9 cellular contexts compared by ENCODE assay signal in genomic region chr19:677201-677600, GRCh38. TPM values are rescaled to one million over a fixed set of nuclear protein-coding genes. Genes with fewer than 3 reads are reported as not detected.
DNase-seq lines count a peak whose midpoint lies in the region; ATAC-seq and TF ChIP-seq lines count a peak whose summit lies in the region.
"Had no signal": no experiment of that assay in that cellular context is flagged by ENCODE, and none has a peak within 500 bp of the region (broad histone marks: within the 10 kb centered on the region; RNA-seq: fewer than 3 reads in every experiment).

No MANE protein-coding gene starts in this region.

- ATAC-seq in body of pancreas: peak; percentile 17
- ATAC-seq in GM18861 (IDR thresholded peaks at IDR 0.05; ENCODE audit: unreplicated experiment): no peak
- no peak for ATAC-seq in GM18867 (IDR thresholded peaks at IDR 0.05; ENCODE audit: unreplicated experiment)
- ATAC-seq: activated T-helper 17 cell treated with anti-CD3 and anti-CD28 coated beads, Interleukin-2, amount 50 U/mL, for 72 hours had no signal

- no peaks in the 10 kb centered on the region for H3K9me3 ChIP-seq in body of pancreas
- H3K9me3 ChIP-seq in tibial nerve: no peaks in the 10 kb centered on the region

- TF ChIP-seq CTCF in body of pancreas (IDR thresholded peaks at IDR 0.05) (no peak), tibial nerve (IDR thresholded peaks at IDR 0.05) (no peak)

- 3 to 7% methylated on average over 12 to 15 of the region's 15 CpGs for WGBS in body of pancreas, 2 donors
- WGBS in tibial nerve, 2 donors: 0 to 1% methylated on average over 2 to 13 of the region's 15 CpGs

- H3K27me3 ChIP-seq in body of pancreas (no peaks in the 10 kb centered on the region), tibial nerve (no peaks in the 10 kb centered on the region)

- H3K4me1 ChIP-seq in body of pancreas (peaks cover 46% of the 10 kb centered on the region), tibial nerve (peaks cover 0 to 74% (median 43%) of the 10 kb centered on the region in 4 donors)

- DNase-seq in HuH-7.5 (ENCODE audit: low spot score) (peak; percentile 84), body of pancreas (peak; percentile 70 to 82 (median 72)), left kidney (ENCODE audit: low read depth, low spot score) (peak; percentile 48), tibial nerve (ENCODE audit: low spot score in 2 of 2) (peak; percentile 67 to 73), pons (ENCODE audit: low spot score) (no peak), NCI-H2081 (lab: John Stamatoyannopoulos, UW) (no peak)

- intact Hi-C loops in body of pancreas (cut with DNase I): no loop called here

- no peak overlapping the region for H3K4me3 ChIP-seq in body of pancreas
- peak overlapping the region; percentile 50 to 90 (median 70) for H3K4me3 ChIP-seq in tibial nerve

- H3K27ac ChIP-seq in body of pancreas (peak overlapping the region; percentile 51 to 80 (median 64)), tibial nerve (peak overlapping the region; percentile 94 to 99 (median 96))

- TF ChIP-seq POLR2A in body of pancreas (IDR thresholded peaks at IDR 0.05) (no peak), tibial nerve (IDR thresholded peaks at IDR 0.05) (no peak)

- H3K36me3 ChIP-seq in body of pancreas (replicated peaks in 1 of 2; ENCODE audit: insufficient read depth in 1 of 2, low read depth in 2 of 2): no peaks in the 10 kb centered on the region
- H3K36me3 ChIP-seq in tibial nerve: peaks cover 0 to 11% (median 0%) of the 10 kb centered on the region in 3 donors

- peak; percentile 38 to 87 for TF ChIP-seq EP300 in tibial nerve (IDR thresholded peaks at IDR 0.05)

RNA-seq across cellular contexts. Expression of gene FSTL3, which starts 1.0 kb away (rescaled TPM):
- 100 to 1,000 TPM in 1 of 2 donors, 10 to 100 TPM in 1; 72.4 to 236 TPM for total RNA-seq in body of pancreas
- total RNA-seq in tibial nerve: 100 to 1,000 TPM; 582 to 977 (median 642) TPM

RNA-seq across cellular contexts. Expression of gene RNF126, which starts 14.2 kb away (rescaled TPM):
- 10 to 100 TPM; 23.3 to 45.8 TPM for total RNA-seq in body of pancreas
- total RNA-seq in tibial nerve: 10 to 100 TPM; 38.0 to 90.9 (median 55.3) TPM

RNA-seq across cellular contexts. Expression of gene PRSS57, which starts 18.1 kb away (rescaled TPM):
- total RNA-seq in body of pancreas (not detected), tibial nerve (not detected)
- total RNA-seq: activated T-helper 17 cell treated with anti-CD3 and anti-CD28 coated beads, Interleukin-2, amount 50 U/mL, for 72 hours had no signal

RNA-seq across cellular contexts. Expression of gene PALM, which starts 31.5 kb away (rescaled TPM):
- total RNA-seq in body of pancreas: 10 to 100 TPM; 14.8 to 32.6 TPM
- total RNA-seq in tibial nerve: 100 to 1,000 TPM in 1 of 4 donors, 10 to 100 TPM in 3; 65.7 to 101 (median 98.0) TPM

RNA-seq across cellular contexts. Expression of gene FGF22, which starts 37.5 kb away (rescaled TPM):
- total RNA-seq in body of pancreas (not detected), tibial nerve (1 to 10 TPM in 3 of 4 donors, under 1 TPM in 1; 0.30 to 9.0 (median 3.4) TPM)

Comparison
In these comparisons a context has a peak if more than half of its experiments do, and no peak if none do; other contexts are left out.
1. DNase-seq: peak in HuH-7.5 (single experiment), body of pancreas (4 of 4), left kidney (single experiment) and tibial nerve (2 of 2); none in pons (single experiment) and NCI-H2081 (0 of 2).
2. H3K4me3 ChIP-seq: peak in tibial nerve (4 of 4); none in body of pancreas (0 of 2).